In the genomic region with DNA sequence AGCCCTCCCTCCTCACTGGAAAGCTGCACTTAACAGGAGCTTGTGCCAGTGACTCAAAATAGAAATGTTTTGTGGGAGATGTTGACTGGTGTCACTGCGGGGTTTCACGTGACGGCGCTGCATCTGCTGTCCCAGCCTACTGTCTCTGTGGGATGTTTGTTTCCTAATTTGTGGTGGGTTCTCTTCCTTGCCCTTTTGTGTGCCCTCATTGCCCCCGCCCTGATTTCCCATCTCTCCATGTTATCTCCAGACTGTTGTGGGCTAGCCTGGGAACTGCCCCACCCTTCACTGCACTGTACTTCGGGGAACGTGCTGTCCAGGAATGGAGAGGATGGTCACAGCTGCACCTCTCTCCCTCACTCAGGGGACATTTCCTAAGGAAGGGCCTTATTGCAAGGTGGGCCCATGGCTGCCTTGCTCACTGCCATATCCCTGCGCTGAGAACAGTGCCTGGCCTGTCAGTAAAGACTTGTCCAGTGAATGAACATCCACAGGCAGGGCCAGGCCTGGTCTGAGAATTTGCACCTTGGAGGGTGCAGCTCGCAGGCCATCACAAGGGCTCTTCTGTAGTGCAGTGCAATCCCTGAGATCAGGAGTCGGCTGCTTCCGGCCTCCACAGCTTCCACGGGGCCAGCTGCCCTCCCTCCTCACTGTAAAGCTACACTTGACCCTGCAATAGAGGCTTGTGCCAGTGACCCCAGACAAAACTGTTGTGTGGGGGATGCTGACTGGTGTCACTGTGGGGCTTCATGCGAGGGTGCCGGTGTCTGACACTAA, we compare ENCODE assay signal across 20 cellular contexts. TPM values are rescaled to one million over a fixed set of nuclear protein-coding genes. Genes with fewer than 3 reads are reported as not detected.
DNase-seq lines count a peak whose midpoint lies in the region; ATAC-seq and TF ChIP-seq lines count a peak whose summit lies in the region.
"Had no signal": no experiment of that assay in that cellular context is flagged by ENCODE, and none has a peak within 500 bp of the region (broad histone marks: within the 10 kb centered on the region; RNA-seq: fewer than 3 reads in every experiment).

No MANE protein-coding gene starts in this region.

- peaks cover 16% of the 10 kb centered on the region; the same call in 1 of the 2 replicates for H4K20me1 ChIP-seq in BLaER1

- TF ChIP-seq CTCF in osteocyte (IDR thresholded peaks at IDR 0.05) = no peak

- intact Hi-C loops in CD4-positive, alpha-beta memory T cell (cut with micrococcal nuclease) = no loop called here
- intact Hi-C loops in naive thymus-derived CD4-positive, alpha-beta T cell (cut with micrococcal nuclease) = no loop called here

- POLR2A ChIA-PET in CD4-positive, alpha-beta memory T cell (lab: Charles Lee; ENCODE audit: partially characterized antibody) = interaction anchor here (2.9 to 3.1 kb wide), 2 partner anchors 10 to 13 kb away, joined by 13 to 16 read pairs; no protein-coding TSS in a partner anchor
- POLR2A ChIA-PET in naive thymus-derived CD4-positive, alpha-beta T cell (lab: Charles Lee) = interaction anchor here (1.1 to 1.6 kb wide), 2 partner anchors 9 to 21 kb away, joined by 3 to 7 read pairs; no protein-coding TSS in a partner anchor

- H3K36me3 ChIP-seq in BLaER1 = peaks cover 79% of the 10 kb centered on the region
- peaks cover 93% of the 10 kb centered on the region for H3K36me3 ChIP-seq in CD4-positive, alpha-beta memory T cell (ENCODE audit: insufficient read depth, low read length)
- H3K36me3 ChIP-seq in naive thymus-derived CD4-positive, alpha-beta T cell (ENCODE audit: control insufficient read depth in 2 of 3, insufficient read depth in 3 of 3, low read length in 3 of 3) = peaks cover 31 to 97% (median 33%) of the 10 kb centered on the region in 3 experiments
- H3K36me3 ChIP-seq: ascending aorta, ovary, thyroid gland had no signal

- H3K9me3 Mint-ChIP-seq in CD4-positive, alpha-beta memory T cell = peaks cover 0 to 6% (median 0%) of the 10 kb centered on the region in 8 donors
- no peaks in the 10 kb centered on the region for H3K9me3 Mint-ChIP-seq in activated naive CD4-positive, alpha-beta T cell treated with anti-CD3 and anti-CD28 coated beads, Interleukin-2, amount 50 U/mL, for 72 hours
- H3K9me3 Mint-ChIP-seq in naive thymus-derived CD4-positive, alpha-beta T cell = peaks cover 0 to 8% (median 0%) of the 10 kb centered on the region in 11 donors
- H3K9me3 Mint-ChIP-seq in osteocyte (ENCODE audit: unreplicated experiment) = no peaks in the 10 kb centered on the region

- peak overlapping the region; percentile 22; the same call in 1 of the 2 replicates for H3K4me3 ChIP-seq in BLaER1
- no peak overlapping the region for H3K4me3 ChIP-seq in CD4-positive, alpha-beta memory T cell (ENCODE audit: low read length in 2 of 2)
- no peak overlapping the region for H3K4me3 ChIP-seq in naive thymus-derived CD4-positive, alpha-beta T cell (ENCODE audit: low read length)
- H3K4me3 ChIP-seq: ascending aorta, ovary, smooth muscle cell, thyroid gland had no signal

- peaks cover 33 to 55% (median 42%) of the 10 kb centered on the region in 4 donors for H3K4me1 Mint-ChIP-seq in CD4-positive, alpha-beta memory T cell
- H3K4me1 Mint-ChIP-seq in naive thymus-derived CD4-positive, alpha-beta T cell = peaks cover 23 to 54% (median 32%) of the 10 kb centered on the region in 7 donors
- H3K4me1 Mint-ChIP-seq in osteocyte (ENCODE audit: unreplicated experiment) = no peaks in the 10 kb centered on the region

- H3K4me1 ChIP-seq in BLaER1 = peaks cover 93% of the 10 kb centered on the region
- H3K4me1 ChIP-seq in CD4-positive, alpha-beta memory T cell (ENCODE audit: insufficient read depth, low read length) = peaks cover 30% of the 10 kb centered on the region
- peaks cover 8 to 25% of the 10 kb centered on the region in 2 donors for H3K4me1 ChIP-seq in naive thymus-derived CD4-positive, alpha-beta T cell (ENCODE audit: control insufficient read depth in 2 of 2, insufficient read depth in 2 of 2, low read length in 2 of 2)
- H3K4me1 ChIP-seq: ascending aorta, thyroid gland had no signal

- peak overlapping the region; percentile 99 for H3K27ac ChIP-seq in BLaER1
- no peak overlapping the region for H3K27ac ChIP-seq in CD4-positive, alpha-beta memory T cell (ENCODE audit: low read depth, low read length)
- H3K27ac ChIP-seq in naive thymus-derived CD4-positive, alpha-beta T cell (ENCODE audit: low read depth, low read length) = peak overlapping the region; percentile 10
- H3K27ac ChIP-seq: ascending aorta, HL-60, ovary, thyroid gland had no signal

- CTCF ChIA-PET in CD4-positive, alpha-beta memory T cell (lab: Charles Lee; ENCODE audit: partially characterized antibody) = interaction anchor here (0.5 to 6.7 kb wide), 5 partner anchors 10 to 1776 kb away, joined by 3 to 56 read pairs (median 5); no protein-coding TSS in a partner anchor
- CTCF ChIA-PET in naive thymus-derived CD4-positive, alpha-beta T cell (lab: Charles Lee) = no interaction called here

- H3K9ac ChIP-seq in BLaER1 = peak overlapping the region; percentile 65; the same call in 1 of the 2 replicates

- no peaks in the 10 kb centered on the region for H3K27me3 ChIP-seq in BLaER1
- no peaks in the 10 kb centered on the region for H3K27me3 ChIP-seq in CD4-positive, alpha-beta memory T cell (ENCODE audit: insufficient read depth, low read length)
- H3K27me3 ChIP-seq in naive thymus-derived CD4-positive, alpha-beta T cell (ENCODE audit: control insufficient read depth in 2 of 2, insufficient read depth in 2 of 2, low read length in 2 of 2) = no peaks in the 10 kb centered on the region
- H3K27me3 ChIP-seq: ascending aorta, ovary, thyroid gland had no signal

- DNase-seq in CD4-positive, alpha-beta memory T cell = no peak
- DNase-seq in activated naive CD4-positive, alpha-beta T cell treated with anti-CD3 and anti-CD28 coated beads, Interleukin-2, amount 50 U/mL, for 72 hours (ENCODE audit: low spot score in 2 of 2) = no peak
- peak in 1 of 9 donors; percentile 3 for DNase-seq in naive thymus-derived CD4-positive, alpha-beta T cell
- DNase-seq in osteocyte (ENCODE audit: extremely low spot score, unreplicated experiment) = no peak
- no peak for DNase-seq in erythroblast (lab: John Stamatoyannopoulos, UW)
- DNase-seq in OCI-M1 (lab: John Stamatoyannopoulos, UW) = no peak
- DNase-seq: AML-193, DMS 273 treated with DMSO at 0.1 percent for 48 hours, hippocampal formation, MV-4-11, NCI-H1930, ovary, SHP77, thyroid gland had no signal

- ATAC-seq in activated naive CD4-positive, alpha-beta T cell treated with anti-CD3 and anti-CD28 coated beads, Interleukin-2, amount 50 U/mL, for 72 hours = no peak
- ATAC-seq in naive thymus-derived CD4-positive, alpha-beta T cell = no peak
- no peak for ATAC-seq in HG02981 (IDR thresholded peaks at IDR 0.05; ENCODE audit: unreplicated experiment)

- H3K27me3 Mint-ChIP-seq in CD4-positive, alpha-beta memory T cell = no peaks in the 10 kb centered on the region
- H3K27me3 Mint-ChIP-seq in naive thymus-derived CD4-positive, alpha-beta T cell = no peaks in the 10 kb centered on the region
- H3K27me3 Mint-ChIP-seq in osteocyte (ENCODE audit: unreplicated experiment) = no peaks in the 10 kb centered on the region

- peak overlapping the region; percentile 92 for H3K4me2 ChIP-seq in BLaER1
- H3K4me2 ChIP-seq: smooth muscle cell had no signal

- H3K9me3 ChIP-seq in BLaER1 = peaks cover 13% of the 10 kb centered on the region
- no peaks in the 10 kb centered on the region for H3K9me3 ChIP-seq in CD4-positive, alpha-beta memory T cell (ENCODE audit: control insufficient read depth in 1 of 2, low read length in 2 of 2)
- peaks cover 0 to 5% (median 0%) of the 10 kb centered on the region in 3 experiments for H3K9me3 ChIP-seq in naive thymus-derived CD4-positive, alpha-beta T cell (ENCODE audit: control insufficient read depth in 2 of 3, low read length in 3 of 3)
- H3K9me3 ChIP-seq: ovary, thyroid gland had no signal

- H3K36me3 Mint-ChIP-seq in CD4-positive, alpha-beta memory T cell = peaks cover 60 to 68% of the 10 kb centered on the region in 2 donors
- H3K36me3 Mint-ChIP-seq in activated naive CD4-positive, alpha-beta T cell treated with anti-CD3 and anti-CD28 coated beads, Interleukin-2, amount 50 U/mL, for 72 hours = peaks cover 22 to 52% of the 10 kb centered on the region in 2 donors
- H3K36me3 Mint-ChIP-seq in naive thymus-derived CD4-positive, alpha-beta T cell = peaks cover 15 to 69% (median 56%) of the 10 kb centered on the region in 5 donors
- no peaks in the 10 kb centered on the region for H3K36me3 Mint-ChIP-seq in osteocyte (ENCODE audit: unreplicated experiment)

- TF ChIP-seq POLR2A in erythroblast (IDR thresholded peaks at IDR 0.05; ENCODE audit: low read length) = no peak

- H3K4me3 Mint-ChIP-seq in CD4-positive, alpha-beta memory T cell = peak overlapping the region in 1 of 8 donors; percentile 11
- peak overlapping the region in 1 of 10 donors; percentile 51 for H3K4me3 Mint-ChIP-seq in naive thymus-derived CD4-positive, alpha-beta T cell
- H3K4me3 Mint-ChIP-seq in osteocyte (ENCODE audit: unreplicated experiment) = no peak overlapping the region

- peak overlapping the region; percentile 66 to 92 (median 86) for H3K27ac Mint-ChIP-seq in CD4-positive, alpha-beta memory T cell
- peak overlapping the region; percentile 42 to 84 for H3K27ac Mint-ChIP-seq in activated naive CD4-positive, alpha-beta T cell treated with anti-CD3 and anti-CD28 coated beads, Interleukin-2, amount 50 U/mL, for 72 hours
- H3K27ac Mint-ChIP-seq in naive thymus-derived CD4-positive, alpha-beta T cell = peak overlapping the region in 8 of 9 donors; percentile 34 to 85 (median 63)
- no peak overlapping the region for H3K27ac Mint-ChIP-seq in osteocyte (ENCODE audit: unreplicated experiment)

RNA-seq across cellular contexts. Expression of a gene that starts 18.1 kb away (rescaled TPM):
- 100 to 1,000 TPM; 404 to 419 TPM for total RNA-seq in CD4-positive, alpha-beta memory T cell
- polyA plus RNA-seq in CD4-positive, alpha-beta memory T cell = 100 to 1,000 TPM; 140 to 149 TPM
- 100 to 1,000 TPM; 164 to 235 TPM for total RNA-seq in activated naive CD4-positive, alpha-beta T cell treated with anti-CD3 and anti-CD28 coated beads, Interleukin-2, amount 50 U/mL, for 72 hours
- total RNA-seq in naive thymus-derived CD4-positive, alpha-beta T cell = 100 to 1,000 TPM; 354 to 432 (median 382) TPM
- 100 to 1,000 TPM; 105 to 166 TPM for polyA plus RNA-seq in naive thymus-derived CD4-positive, alpha-beta T cell
- 0.44 and 1.1 TPM in 2 replicates for total RNA-seq in osteocyte
- total RNA-seq: NCI-H460 had no signal

Comparison
In these comparisons a context has a peak if more than half of its experiments do, and no peak if none do; other contexts are left out.
1. RNA of a gene that starts 18.1 kb away (total RNA-seq): 404 to 419 TPM in CD4-positive, alpha-beta memory T cell, 354 to 432 TPM in naive thymus-derived CD4-positive, alpha-beta T cell and 164 to 235 TPM in activated naive CD4-positive, alpha-beta T cell treated with anti-CD3 and anti-CD28 coated beads, Interleukin-2, amount 50 U/mL, for 72 hours; 0.44 to 1.1 TPM in osteocyte; every median in the first group is over 10 times any median in the second.